In the genomic region with DNA sequence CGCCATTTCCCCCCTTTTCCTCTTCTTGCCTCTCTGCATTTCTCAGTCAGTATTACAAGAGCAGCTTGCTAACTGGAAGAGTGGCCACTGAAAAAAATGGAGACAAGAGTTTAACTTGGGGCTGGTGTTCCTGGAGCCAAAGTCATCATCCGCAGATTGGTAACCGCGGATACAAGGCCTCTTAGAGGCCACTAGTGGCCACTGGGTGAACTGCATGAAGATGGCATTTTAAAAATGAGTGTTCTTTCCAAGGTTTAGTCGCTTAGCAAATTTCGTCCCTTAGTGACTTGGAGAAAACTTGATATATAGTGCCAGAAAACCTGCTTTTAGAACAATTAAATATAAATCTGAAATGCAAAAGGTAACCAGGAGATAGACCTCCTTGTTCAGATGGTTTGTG, we compare ENCODE assay signal across 9 cellular contexts. TPM values are rescaled to one million over a fixed set of nuclear protein-coding genes. Genes with fewer than 3 reads are reported as not detected.
DNase-seq lines count a peak whose midpoint lies in the region; ATAC-seq and TF ChIP-seq lines count a peak whose summit lies in the region.
"Had no signal": no experiment of that assay in that cellular context is flagged by ENCODE, and none has a peak within 500 bp of the region (broad histone marks: within the 10 kb centered on the region; RNA-seq: fewer than 3 reads in every experiment).

No MANE protein-coding gene starts in this region.

- H3K27me3 ChIP-seq in DND-41 (ENCODE audit: insufficient read depth, low read length, poor library complexity): peaks cover 9% of the 10 kb centered on the region

- peak; percentile 32 for DNase-seq in DND-41
- DNase-seq in RPMI7951 (ENCODE audit: low read depth): peak; percentile 35
- DNase-seq in ecto neural progenitor cell (ENCODE audit: low spot score): peak; percentile 58
- DNase-seq in mucosa of descending colon: peak in 1 of 3 donors; percentile 75

- H3K4me2 ChIP-seq in DND-41 (ENCODE audit: insufficient read depth, low read length): no peak overlapping the region

- TF ChIP-seq CTCF in DND-41 (IDR thresholded peaks at IDR 0.05; ENCODE audit: borderline replicate concordance, extremely low read depth, low read length, poor library complexity, severe bottlenecking): peak; percentile 76
- peak; percentile 83 for TF ChIP-seq CTCF in mucosa of descending colon (IDR thresholded peaks at IDR 0.05)

- ATAC-seq in DND-41 (ENCODE audit: insufficient read depth, low read depth) (peak; percentile 48; the same call in 1 of the 3 replicates), HG02678 (IDR thresholded peaks at IDR 0.05; ENCODE audit: unreplicated experiment) (peak; percentile 48), mucosa of descending colon (peak; percentile 62), HG03039 (IDR thresholded peaks at IDR 0.05; ENCODE audit: unreplicated experiment) (no peak), GM21737 (IDR thresholded peaks at IDR 0.05; ENCODE audit: unreplicated experiment) (no peak), HG03439 (IDR thresholded peaks at IDR 0.05; ENCODE audit: unreplicated experiment) (no peak)

- H3K9me3 ChIP-seq in DND-41 (ENCODE audit: insufficient read depth, low read length, severe bottlenecking): no peaks in the 10 kb centered on the region
- H3K9me3 ChIP-seq in mucosa of descending colon: no peaks in the 10 kb centered on the region

- H2AFZ ChIP-seq in DND-41 (ENCODE audit: low read depth, low read length): no peak overlapping the region

- H3K4me3 ChIP-seq in DND-41 (ENCODE audit: low read depth in 1 of 2, low read length in 2 of 2) (no peak overlapping the region), mucosa of descending colon (no peak overlapping the region)
- H3K4me3 ChIP-seq: skin epidermis had no signal

- H3K27ac ChIP-seq in DND-41 (ENCODE audit: low read length): no peak overlapping the region
- H3K27ac ChIP-seq: skin epidermis had no signal

- no peaks in the 10 kb centered on the region for H3K79me2 ChIP-seq in DND-41 (ENCODE audit: insufficient read depth, low read length)

- no peak overlapping the region for H3K9ac ChIP-seq in DND-41 (ENCODE audit: low read depth, low read length)

- intact Hi-C loops in mucosa of descending colon (cut with DNase I, micrococcal nuclease): no loop called here

- H3K4me1 ChIP-seq in DND-41 (ENCODE audit: insufficient read depth, low read length) (no peaks in the 10 kb centered on the region), mucosa of descending colon (ENCODE audit: low read depth) (no peaks in the 10 kb centered on the region)

- H3K36me3 ChIP-seq in DND-41 (ENCODE audit: insufficient read depth, low read length) (no peaks in the 10 kb centered on the region), mucosa of descending colon (ENCODE audit: low read depth) (no peaks in the 10 kb centered on the region)

- H4K20me1 ChIP-seq in DND-41 (ENCODE audit: insufficient read depth, low read length): no peaks in the 10 kb centered on the region

RNA-seq across cellular contexts. Expression of a gene that starts 4.8 kb away (rescaled TPM):
- total RNA-seq in RPMI7951 (2014; rRNA removed; shearing (Covaris generic)): not detected in 2 replicates
- total RNA-seq in mucosa of descending colon: 100 to 1,000 TPM in 1 of 3 donors, 10 to 100 TPM in 2; 11.8 to 134 (median 96.5) TPM

Comparison
In these comparisons a context has a peak if more than half of its experiments do, and no peak if none do; other contexts are left out.
1. ATAC-seq: peak in DND-41 (single experiment), HG02678 (single experiment) and mucosa of descending colon (single experiment); none in HG03039 (single experiment), GM21737 (single experiment) and HG03439 (single experiment).
2. RNA of a gene that starts 4.8 kb away (total RNA-seq): 11.8 to 134 TPM in mucosa of descending colon; not detected in RPMI7951; every median in the first group is over 10 times any median in the second.